ENCODE assay signal across 37 cellular contexts in the genomic region with DNA sequence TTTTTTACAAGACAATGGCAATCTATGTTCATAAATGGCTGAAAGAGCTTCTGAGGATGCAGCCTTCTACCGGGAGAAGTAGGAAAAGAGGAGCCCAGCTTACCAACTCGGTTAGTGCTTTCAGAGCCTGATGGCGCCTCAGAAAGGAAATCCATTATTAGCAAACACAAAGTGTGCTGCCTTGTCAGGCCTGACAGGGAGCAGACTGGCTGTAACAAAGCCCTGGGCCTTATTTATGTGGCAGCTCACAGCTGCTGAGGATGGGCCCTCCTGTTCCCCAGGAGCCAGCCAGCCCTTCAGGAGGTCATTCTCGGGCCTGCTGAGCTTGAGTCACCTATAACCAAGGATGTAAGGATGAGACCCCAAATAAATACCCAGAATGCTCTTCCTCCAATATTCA.
DNase-seq lines count a peak whose midpoint lies in the region; FAIRE-seq and TF ChIP-seq lines count a peak whose summit lies in the region.
"Had no signal": no experiment of that assay in that cellular context is flagged by ENCODE, and none has a peak within 500 bp of the region (broad histone marks: within the 10 kb centered on the region; RNA-seq: fewer than 3 reads in every experiment).

No MANE protein-coding gene starts in this region.

- H3K4me3 ChIP-seq in BLaER1 (no peak overlapping the region), mesodermal cell (ENCODE audit: extremely low read depth, insufficient read depth, low read length, poor library complexity, severe bottlenecking) (no peak overlapping the region)
- H3K4me3 ChIP-seq: dorsolateral prefrontal cortex, lung, MG63, mucosa of descending colon, Peyer's patch, SJCRH30, upper lobe of left lung had no signal

- DNase-seq in DMS 273 (lab: John Stamatoyannopoulos, UW; ENCODE audit: unreplicated experiment) (peak; percentile 22), DMS 273 treated with DMSO at 0.1 percent for 48 hours (lab: John Stamatoyannopoulos, UW) (no peak), UCSD-AML1 (lab: John Stamatoyannopoulos, UW; ENCODE audit: unreplicated experiment) (peak; percentile 13), GM12891 (ENCODE audit: insufficient read length, low spot score) (no peak), osteocyte (ENCODE audit: extremely low spot score, unreplicated experiment) (no peak), RPMI8226 (no peak)
- DNase-seq: activated CD4-positive, alpha-beta T cell treated with anti-CD3 and anti-CD28 coated beads for 4 hours; activated CD8-positive, alpha-beta memory T cell treated with anti-CD3 and anti-CD28 coated beads for 24 hours; activated effector memory CD4-positive, alpha-beta T cell treated with Interleukin-2 at 50 U/mL for 16 hours; activated T-cell treated with anti-CD3 and anti-CD28 coated beads for 4 hours; amygdala; brain microvascular endothelial cell; Caco-2; dorsolateral prefrontal cortex; KG1; MG63; mucosa of descending colon; NCI-H1105 treated with DMSO at 0.1 percent for 48 hours; NCI-H2107; Peyer's patch; small intestine; stimulated activated naive CD4-positive, alpha-beta T cell; SW 1271; upper lobe of left lung had no signal

- no peaks in the 10 kb centered on the region for H3K9me3 Mint-ChIP-seq in osteocyte (ENCODE audit: unreplicated experiment)
- H3K9me3 Mint-ChIP-seq: natural killer cell treated with Interleukin-12 subunit alpha and Interleukin-12 subunit beta and Interleukin-15 and Interleukin-18, amount 100 ng/mL, for 72 hours had no signal

- WGBS in mesodermal cell (ENCODE audit: insufficient coverage in 2 of 2), 2 experiments = 70 to 76% methylated on average over 4 of the region's 4 CpGs

- H3K27ac Mint-ChIP-seq in osteocyte (ENCODE audit: unreplicated experiment) = no peak overlapping the region
- H3K27ac Mint-ChIP-seq: activated naive CD4-positive, alpha-beta T cell treated with anti-CD3 and anti-CD28 coated beads, Interleukin-2, amount 50 U/mL, for 72 hours; CD14-positive monocyte; natural killer cell treated with Interleukin-12 subunit alpha and Interleukin-12 subunit beta and Interleukin-15 and Interleukin-18, amount 100 ng/mL, for 72 hours had no signal

- H3K9ac ChIP-seq in BLaER1 = no peak overlapping the region
- H3K9ac ChIP-seq: parathyroid adenoma had no signal

- TF ChIP-seq POLR2A in GM12891 (IDR thresholded peaks at IDR 0.05; ENCODE audit: low read depth, low read length) = no peak

- H3K36me3 Mint-ChIP-seq in osteocyte (ENCODE audit: unreplicated experiment) = no peaks in the 10 kb centered on the region
- H3K36me3 Mint-ChIP-seq: activated naive CD4-positive, alpha-beta T cell treated with anti-CD3 and anti-CD28 coated beads, Interleukin-2, amount 50 U/mL, for 72 hours; CD14-positive monocyte; natural killer cell treated with Interleukin-12 subunit alpha and Interleukin-12 subunit beta and Interleukin-15 and Interleukin-18, amount 100 ng/mL, for 72 hours had no signal

- no peaks in the 10 kb centered on the region for H3K27me3 ChIP-seq in BLaER1
- H3K27me3 ChIP-seq: brain microvascular endothelial cell, dorsolateral prefrontal cortex, MG63, Peyer's patch, SJCRH30, upper lobe of left lung had no signal

- H3K4me1 ChIP-seq in BLaER1 (peaks cover 18% of the 10 kb centered on the region), mesodermal cell (ENCODE audit: control insufficient read depth, insufficient read depth, low read length, poor library complexity, severe bottlenecking) (no peaks in the 10 kb centered on the region)
- H3K4me1 ChIP-seq: Caco-2, parathyroid adenoma, Peyer's patch, SJCRH30, upper lobe of left lung had no signal

- H3K9me3 ChIP-seq in BLaER1 = no peaks in the 10 kb centered on the region
- no peaks in the 10 kb centered on the region for H3K9me3 ChIP-seq in mesodermal cell (ENCODE audit: control insufficient read depth, low read length)
- H3K9me3 ChIP-seq: Caco-2, MG63, mucosa of descending colon, Peyer's patch, SJCRH30, upper lobe of left lung had no signal

- no peak overlapping the region for H3K4me3 Mint-ChIP-seq in osteocyte (ENCODE audit: unreplicated experiment)
- H3K4me3 Mint-ChIP-seq: CD14-positive monocyte; natural killer cell treated with Interleukin-12 subunit alpha and Interleukin-12 subunit beta and Interleukin-15 and Interleukin-18, amount 100 ng/mL, for 72 hours had no signal

- no peak overlapping the region for H3K27ac ChIP-seq in BLaER1
- peak overlapping the region; percentile 71 for H3K27ac ChIP-seq in mesodermal cell (ENCODE audit: low read depth, low read length, severe bottlenecking)
- H3K27ac ChIP-seq: 22Rv1, brain microvascular endothelial cell, dorsolateral prefrontal cortex, parathyroid adenoma, Peyer's patch, SJCRH30, upper lobe of left lung had no signal

- H4K20me1 ChIP-seq in BLaER1 = no peaks in the 10 kb centered on the region

- no peak for FAIRE-seq in GM12891 (lab: Jason Lieb, UNC)
- FAIRE-seq: endothelial cell of umbilical vein, frontal cortex, GM19239, H54, small intestine had no signal

- H3K4me1 Mint-ChIP-seq in osteocyte (ENCODE audit: unreplicated experiment) = no peaks in the 10 kb centered on the region

- TF ChIP-seq CTCF in osteocyte (IDR thresholded peaks at IDR 0.05) = no peak

- 0 out of 2 replicates have a peak overlapping the region, but pooled peaks have one; percentile 18 for H3K4me2 ChIP-seq in BLaER1

- H3K27me3 Mint-ChIP-seq in osteocyte (ENCODE audit: unreplicated experiment) = peaks cover 8% of the 10 kb centered on the region

- H3K36me3 ChIP-seq in BLaER1 (no peaks in the 10 kb centered on the region), mesodermal cell (ENCODE audit: control insufficient read depth, insufficient read depth, low read length) (no peaks in the 10 kb centered on the region)
- H3K36me3 ChIP-seq: brain microvascular endothelial cell, MG63, Peyer's patch, SJCRH30, upper lobe of left lung had no signal

TF ChIP-seq in GM12891, 5 proteins besides CTCF, POLR2A, EP300 and RAD21:
- no peak for TF ChIP-seq TAF1 (IDR thresholded peaks at IDR 0.05; ENCODE audit: low read depth, low read length)
- no peak for TF ChIP-seq POU2F2 (IDR thresholded peaks at IDR 0.05; ENCODE audit: low read depth, low read length)
- no peak for TF ChIP-seq PAX5 (IDR thresholded peaks at IDR 0.05; ENCODE audit: insufficient read depth, low read length, severe bottlenecking)

Comparison
In these comparisons a context has a peak if more than half of its experiments do, and no peak if none do; other contexts are left out.
1. DNase-seq: peak in DMS 273 (single experiment) and UCSD-AML1 (single experiment); none in DMS 273 treated with DMSO at 0.1 percent for 48 hours (single experiment), GM12891 (single experiment), osteocyte (single experiment) and RPMI8226 (single experiment).